In the genomic region with DNA sequence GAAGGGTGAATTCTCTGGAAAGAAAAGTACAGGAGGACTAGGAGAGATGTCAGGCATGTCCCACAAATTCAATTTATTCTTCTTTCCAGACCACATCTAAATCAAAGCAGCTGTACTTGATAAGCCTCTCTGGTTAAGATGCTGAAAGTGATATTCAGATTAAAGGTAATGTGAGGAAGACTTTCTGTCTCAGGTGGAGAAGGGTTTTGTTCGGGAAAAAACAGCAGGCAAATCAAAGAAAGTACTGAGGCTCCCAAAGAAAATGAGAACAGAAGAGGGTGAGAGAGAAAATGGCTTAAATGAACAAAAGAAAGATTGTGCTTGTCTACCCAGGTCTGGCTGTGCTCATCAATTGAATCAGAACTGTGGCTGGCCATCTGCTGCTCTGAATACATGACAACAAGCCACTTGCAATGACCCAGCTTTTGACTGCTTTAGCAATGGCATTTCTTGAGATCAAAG, we compare ENCODE assay signal across 16 cellular contexts. TPM values are rescaled to one million over a fixed set of nuclear protein-coding genes. Genes with fewer than 3 reads are reported as not detected.
DNase-seq lines count a peak whose midpoint lies in the region; ATAC-seq and TF ChIP-seq lines count a peak whose summit lies in the region.
"Had no signal": no experiment of that assay in that cellular context is flagged by ENCODE, and none has a peak within 500 bp of the region (broad histone marks: within the 10 kb centered on the region; RNA-seq: fewer than 3 reads in every experiment).

No MANE protein-coding gene starts in this region.

- H3K4me1 Mint-ChIP-seq in glutamatergic neuron (ENCODE audit: low read depth, unreplicated experiment) (peaks cover 27% of the 10 kb centered on the region), natural killer cell (peaks cover 4 to 13% of the 10 kb centered on the region in 2 donors)
- H3K4me1 Mint-ChIP-seq in activated CD4-positive, alpha-beta memory T cell treated with anti-CD3 and anti-CD28 coated beads, Interleukin-2, amount 10 ng/mL, durations not matched to agents 7 days and 5 days: peaks cover 5% of the 10 kb centered on the region

- no peak overlapping the region for H3K4me3 ChIP-seq in suprapubic skin
- H3K4me3 ChIP-seq: BLaER1 treated with 17β-estradiol and CSF1 and Interleukin-3, amounts not matched to agents 10 nM and 100 nM; PC-9; SK-N-MC had no signal

- DNase-seq in G401 (ENCODE audit: low spot score) (peak; percentile 21), glutamatergic neuron (no peak), pons (ENCODE audit: low spot score) (peak; percentile 80), suprapubic skin (ENCODE audit: low spot score in 2 of 2) (no peak), natural killer cell (no peak)
- DNase-seq in activated CD4-positive, alpha-beta memory T cell treated with anti-CD3 and anti-CD28 coated beads, Interleukin-2, amount 10 ng/mL, durations not matched to agents 7 days and 5 days: no peak
- DNase-seq: DMS53, HCEC 1CT, IMR-90, Kasumi-1, NCI-H1417 treated with DMSO at 0.1 percent for 48 hours, NCI-H2227 treated with DMSO at 0.1 percent for 48 hours, PC-9 had no signal

- TF ChIP-seq POLR2A in suprapubic skin (IDR thresholded peaks at IDR 0.05): no peak

- H3K4me3 Mint-ChIP-seq in glutamatergic neuron (ENCODE audit: unreplicated experiment) (no peak overlapping the region), natural killer cell (no peak overlapping the region)
- H3K4me3 Mint-ChIP-seq in activated CD4-positive, alpha-beta memory T cell treated with anti-CD3 and anti-CD28 coated beads, Interleukin-2, amount 10 ng/mL, durations not matched to agents 7 days and 5 days: no peak overlapping the region

- TF ChIP-seq CTCF in glutamatergic neuron (IDR thresholded peaks at IDR 0.05; ENCODE audit: partially characterized antibody, unreplicated experiment) (no peak), suprapubic skin (IDR thresholded peaks at IDR 0.05) (no peak), natural killer cell (IDR thresholded peaks at IDR 0.05) (no peak)

- peaks cover 3% of the 10 kb centered on the region for H3K27me3 Mint-ChIP-seq in glutamatergic neuron (ENCODE audit: unreplicated experiment)
- peaks cover 8% of the 10 kb centered on the region for H3K27me3 Mint-ChIP-seq in activated CD4-positive, alpha-beta memory T cell treated with anti-CD3 and anti-CD28 coated beads, Interleukin-2, amount 10 ng/mL, durations not matched to agents 7 days and 5 days
- peaks cover 6 to 13% of the 10 kb centered on the region in 2 donors for H3K27me3 Mint-ChIP-seq in natural killer cell (ENCODE audit: low read depth in 2 of 2)

- H3K27ac ChIP-seq in suprapubic skin: no peak overlapping the region
- H3K27ac ChIP-seq: BLaER1 treated with 17β-estradiol and CSF1 and Interleukin-3, amounts not matched to agents 10 nM and 100 nM; PC-9; SK-N-MC had no signal

- H3K27me3 ChIP-seq in suprapubic skin: no peaks in the 10 kb centered on the region
- H3K27me3 ChIP-seq: BLaER1 treated with 17β-estradiol and CSF1 and Interleukin-3, amounts not matched to agents 10 nM and 100 nM had no signal

- in situ Hi-C loops in G401 (cut with HindIII; ENCODE audit: low sequenced_read_pairs): no loop called here

- no peaks in the 10 kb centered on the region for H3K4me1 ChIP-seq in suprapubic skin
- H3K4me1 ChIP-seq: BLaER1 treated with 17β-estradiol and CSF1 and Interleukin-3, amounts not matched to agents 10 nM and 100 nM had no signal

- peaks cover 11% of the 10 kb centered on the region for H3K9me3 Mint-ChIP-seq in glutamatergic neuron (ENCODE audit: unreplicated experiment)
- peaks cover 7% of the 10 kb centered on the region for H3K9me3 Mint-ChIP-seq in activated CD4-positive, alpha-beta memory T cell treated with anti-CD3 and anti-CD28 coated beads, Interleukin-2, amount 10 ng/mL, durations not matched to agents 7 days and 5 days
- H3K9me3 Mint-ChIP-seq in natural killer cell: peaks cover 3% of the 10 kb centered on the region in 2 donors

- ATAC-seq in SK-N-SH treated with all-trans-retinoic acid at 6 μM for 48 hours (peak; percentile 44; the same call in 2 of the 3 replicates), natural killer cell (no peak)

- H3K27ac Mint-ChIP-seq in glutamatergic neuron (ENCODE audit: unreplicated experiment) (peak overlapping the region; percentile 83), natural killer cell (no peak overlapping the region)
- no peak overlapping the region for H3K27ac Mint-ChIP-seq in activated CD4-positive, alpha-beta memory T cell treated with anti-CD3 and anti-CD28 coated beads, Interleukin-2, amount 10 ng/mL, durations not matched to agents 7 days and 5 days

- H3K36me3 Mint-ChIP-seq in glutamatergic neuron (ENCODE audit: unreplicated experiment) (peaks cover 12% of the 10 kb centered on the region), natural killer cell (peaks cover 3% of the 10 kb centered on the region)
- peaks cover 3% of the 10 kb centered on the region for H3K36me3 Mint-ChIP-seq in activated CD4-positive, alpha-beta memory T cell treated with anti-CD3 and anti-CD28 coated beads, Interleukin-2, amount 10 ng/mL, durations not matched to agents 7 days and 5 days (ENCODE audit: low read depth)

- TF ChIP-seq EP300 in suprapubic skin (IDR thresholded peaks at IDR 0.05): no peak

- CTCF ChIA-PET in activated CD4-positive, alpha-beta memory T cell treated with anti-CD3 and anti-CD28 coated beads, Interleukin-2, amount 10 ng/mL, durations not matched to agents 7 days and 5 days (lab: Charles Lee): no interaction called here

- no peaks in the 10 kb centered on the region for H3K36me3 ChIP-seq in suprapubic skin
- H3K36me3 ChIP-seq: BLaER1 treated with 17β-estradiol and CSF1 and Interleukin-3, amounts not matched to agents 10 nM and 100 nM had no signal

- POLR2A ChIA-PET in activated CD4-positive, alpha-beta memory T cell treated with anti-CD3 and anti-CD28 coated beads, Interleukin-2, amount 10 ng/mL, durations not matched to agents 7 days and 5 days (lab: Charles Lee): no interaction called here

- H3K9me3 ChIP-seq in suprapubic skin: no peaks in the 10 kb centered on the region

- WGBS in suprapubic skin: 82% methylated on average over 1 of the region's 1 CpG

- intact Hi-C loops in natural killer cell (cut with micrococcal nuclease): no loop called here

TF ChIP-seq in SK-N-SH treated with all-trans-retinoic acid at 6 μM for 48 hours, 23 proteins besides CTCF, POLR2A, EP300 and RAD21 (continues in another document):
- no peak for TF ChIP-seq ZNF8 (CRISPR knock-in tag; IDR thresholded peaks at IDR 0.05)
- no peak for TF ChIP-seq ZNF565 (CRISPR knock-in tag; conservative IDR thresholded peaks at IDR 0.05; ENCODE audit: low read depth)
- no peak for TF ChIP-seq OSR1 (CRISPR knock-in tag; IDR thresholded peaks at IDR 0.05)
- TF ChIP-seq BACH2 (CRISPR knock-in tag; IDR thresholded peaks at IDR 0.05; ENCODE audit: borderline replicate concordance): no peak
- no peak for TF ChIP-seq PPARA (CRISPR knock-in tag; IDR thresholded peaks at IDR 0.05; ENCODE audit: borderline replicate concordance)
- no peak for TF ChIP-seq ZFP3 (CRISPR knock-in tag; IDR thresholded peaks at IDR 0.05)
- TF ChIP-seq, protein P1, sequence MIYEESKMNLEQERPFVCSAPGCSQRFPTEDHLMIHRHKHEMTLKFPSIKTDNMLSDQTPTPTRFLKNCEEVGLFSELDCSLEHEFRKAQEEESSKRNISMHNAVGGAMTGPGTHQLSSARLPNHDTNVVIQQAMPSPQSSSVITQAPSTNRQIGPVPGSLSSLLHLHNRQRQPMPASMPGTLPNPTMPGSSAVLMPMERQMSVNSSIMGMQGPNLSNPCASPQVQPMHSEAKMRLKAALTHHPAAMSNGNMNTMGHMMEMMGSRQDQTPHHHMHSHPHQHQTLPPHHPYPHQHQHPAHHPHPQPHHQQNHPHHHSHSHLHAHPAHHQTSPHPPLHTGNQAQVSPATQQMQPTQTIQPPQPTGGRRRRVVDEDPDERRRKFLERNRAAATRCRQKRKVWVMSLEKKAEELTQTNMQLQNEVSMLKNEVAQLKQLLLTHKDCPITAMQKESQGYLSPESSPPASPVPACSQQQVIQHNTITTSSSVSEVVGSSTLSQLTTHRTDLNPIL (CRISPR knock-in tag; IDR thresholded peaks at IDR 0.05; ENCODE audit: low read depth): no peak
- no peak for TF ChIP-seq POU6F1 (CRISPR knock-in tag; IDR thresholded peaks at IDR 0.05; ENCODE audit: borderline replicate concordance, low read depth)
- TF ChIP-seq, protein P2, sequence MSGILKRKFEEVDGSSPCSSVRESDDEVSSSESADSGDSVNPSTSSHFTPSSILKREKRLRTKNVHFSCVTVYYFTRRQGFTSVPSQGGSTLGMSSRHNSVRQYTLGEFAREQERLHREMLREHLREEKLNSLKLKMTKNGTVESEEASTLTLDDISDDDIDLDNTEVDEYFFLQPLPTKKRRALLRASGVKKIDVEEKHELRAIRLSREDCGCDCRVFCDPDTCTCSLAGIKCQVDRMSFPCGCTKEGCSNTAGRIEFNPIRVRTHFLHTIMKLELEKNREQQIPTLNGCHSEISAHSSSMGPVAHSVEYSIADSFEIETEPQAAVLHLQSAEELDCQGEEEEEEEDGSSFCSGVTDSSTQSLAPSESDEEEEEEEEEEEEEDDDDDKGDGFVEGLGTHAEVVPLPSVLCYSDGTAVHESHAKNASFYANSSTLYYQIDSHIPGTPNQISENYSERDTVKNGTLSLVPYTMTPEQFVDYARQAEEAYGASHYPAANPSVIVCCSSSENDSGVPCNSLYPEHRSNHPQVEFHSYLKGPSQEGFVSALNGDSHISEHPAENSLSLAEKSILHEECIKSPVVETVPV (CRISPR knock-in tag; IDR thresholded peaks at IDR 0.05): no peak
- no peak for TF ChIP-seq SNAI2 (CRISPR knock-in tag; IDR thresholded peaks at IDR 0.05)
- TF ChIP-seq ISL1 (CRISPR knock-in tag; IDR thresholded peaks at IDR 0.05): 0 out of 2 replicates have a peak, but pooled peaks have one; percentile 16
- TF ChIP-seq ZFP30 (CRISPR knock-in tag; IDR thresholded peaks at IDR 0.05): no peak

RNA-seq across cellular contexts. Expression of gene MMD, which starts 55.6 kb away (rescaled TPM):
- total RNA-seq in G401 (2014; rRNA removed; shearing (Covaris generic)): 5.5 and 7.5 TPM in 2 replicates
- 60.6 TPM for total RNA-seq in glutamatergic neuron (ENCODE audit: unreplicated experiment)
- total RNA-seq in activated CD4-positive, alpha-beta memory T cell treated with anti-CD3 and anti-CD28 coated beads, Interleukin-2, amount 10 ng/mL, durations not matched to agents 7 days and 5 days: 10 to 100 TPM; 29.6 to 30.8 TPM
- total RNA-seq in suprapubic skin: 10 to 100 TPM in 1 of 4 donors, 1 to 10 TPM in 3; 7.8 to 14.1 (median 9.4) TPM
- total RNA-seq in natural killer cell: 10 to 100 TPM; 18.7 to 33.5 (median 27.9) TPM

Comparison
In these comparisons a context has a peak if more than half of its experiments do, and no peak if none do; other contexts are left out.
1. DNase-seq: peak in G401 (single experiment) and pons (single experiment); none in glutamatergic neuron (single experiment), activated CD4-positive, alpha-beta memory T cell treated with anti-CD3 and anti-CD28 coated beads, Interleukin-2, amount 10 ng/mL, durations not matched to agents 7 days and 5 days (single experiment), suprapubic skin (0 of 2) and natural killer cell (single experiment).